8 cellular contexts compared by ENCODE assay signal in the genomic region with DNA sequence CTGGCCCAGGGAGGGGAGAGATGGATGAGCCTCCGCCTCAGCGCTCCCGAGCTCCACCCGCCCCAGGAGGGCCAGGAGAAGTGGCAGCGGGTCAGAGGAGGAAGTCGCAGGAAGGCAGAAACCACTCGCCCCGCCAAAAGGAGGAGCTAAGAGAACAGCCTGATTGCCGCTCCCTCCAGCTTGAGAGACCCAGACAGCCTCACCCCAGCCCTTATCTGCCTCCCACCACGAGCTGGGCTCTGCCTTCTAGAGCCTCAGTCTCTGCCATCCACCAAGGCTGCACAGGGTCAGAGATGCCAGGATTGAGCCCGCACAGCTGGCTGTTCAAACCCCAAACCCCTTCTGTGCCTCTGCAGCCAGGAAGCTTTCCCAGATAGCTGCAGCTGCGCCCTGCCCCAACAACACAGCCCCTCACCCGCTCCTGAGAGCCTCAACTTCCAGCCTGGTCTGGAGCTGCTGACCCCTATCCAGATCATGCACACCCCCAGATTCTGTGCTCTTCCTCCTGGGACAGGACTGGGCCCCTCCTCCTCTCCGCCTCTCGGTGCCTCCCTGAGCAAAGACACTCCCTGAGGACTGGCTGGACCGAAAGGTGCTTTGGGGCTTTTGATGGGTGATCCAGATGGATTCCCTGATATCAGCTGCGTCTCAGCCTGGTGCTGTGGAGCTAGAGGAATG. TPM values are rescaled to one million over a fixed set of nuclear protein-coding genes. Genes with fewer than 3 reads are reported as not detected.
DNase-seq lines count a peak whose midpoint lies in the region; ATAC-seq and TF ChIP-seq lines count a peak whose summit lies in the region.

No MANE protein-coding gene starts in this region.

- no peaks in the 10 kb centered on the region for H3K36me3 ChIP-seq in mammary epithelial cell (ENCODE audit: insufficient read depth, low read length)

- no peaks in the 10 kb centered on the region for H3K79me2 ChIP-seq in mammary epithelial cell (ENCODE audit: insufficient read depth, low read length)

- H2AFZ ChIP-seq in mammary epithelial cell (ENCODE audit: low read depth, low read length) = peak overlapping the region; percentile 71

- no TSS peak for BruUV-seq in mammary epithelial cell (replicated peaks; lab: Mats Ljungman, UMichigan)

- 29% methylated on average over 13 of the region's 17 CpGs for WGBS in mammary epithelial cell (ENCODE audit: low coverage, missing lambda C conversion rate)

- peaks cover 4% of the 10 kb centered on the region for H3K4me1 ChIP-seq in mammary epithelial cell (ENCODE audit: insufficient read depth, low read length)

- no peaks in the 10 kb centered on the region for H4K20me1 ChIP-seq in mammary epithelial cell (ENCODE audit: insufficient read depth, low read length)

- peaks cover 19% of the 10 kb centered on the region for H3K27me3 ChIP-seq in mammary epithelial cell (ENCODE audit: insufficient read depth, low read length)

- ATAC-seq in GM19438 (IDR thresholded peaks at IDR 0.05; ENCODE audit: low read depth, unreplicated experiment) (peak; percentile 38), HG03520 (IDR thresholded peaks at IDR 0.05; ENCODE audit: unreplicated experiment) (no peak)

- in situ Hi-C loops in mammary epithelial cell (cut with MboI; ENCODE audit: low sequenced_read_pairs in 2 of 2) = no loop called here

- DNase-seq in AG08396 (ENCODE audit: low spot score) (peak; percentile 67), NCI-H1694 treated with DMSO at 0.1 percent for 48 hours (lab: John Stamatoyannopoulos, UW) (peak; percentile 42), UCSD-AML1 (lab: John Stamatoyannopoulos, UW; ENCODE audit: unreplicated experiment) (peak; percentile 88), mammary epithelial cell (peak; percentile 21), left kidney (ENCODE audit: low read depth, low spot score) (peak; percentile 73)
- DNase-seq in stimulated activated CD4-positive, alpha-beta T cell treated with anti-CD3 and anti-CD28 coated beads, Interleukin-4, amount 100 ng/mL, for 48 hours (ENCODE audit: low read depth in 2 of 2) = peak; percentile 50 to 62

- no peak for TF ChIP-seq CTCF in mammary epithelial cell (conservative IDR thresholded peaks at IDR 0.05 in 1 of 2, IDR thresholded peaks at IDR 0.05 in 1 of 2; ENCODE audit: extremely low read depth in 1 of 2, insufficient read depth in 1 of 2, low read depth in 1 of 2, low read length in 2 of 2)

- intact Hi-C loops in mammary epithelial cell (cut with micrococcal nuclease) = no loop called here

- H3K4me3 ChIP-seq in mammary epithelial cell (replicated peaks in 1 of 3; ENCODE audit: insufficient read depth in 1 of 3, low read depth in 2 of 3, low read length in 3 of 3) = no peak overlapping the region

- no peaks in the 10 kb centered on the region for H3K9me3 ChIP-seq in mammary epithelial cell (replicated peaks; ENCODE audit: insufficient read depth, low read length)

- no peak overlapping the region for H3K9ac ChIP-seq in mammary epithelial cell (ENCODE audit: insufficient read depth, low read length)

- dilution Hi-C loops in mammary epithelial cell (cut with HindIII; ENCODE audit: low sequenced_read_pairs) = loop anchor here (10.0 kb wide), 1 partner anchor 200 kb away; no protein-coding TSS in a partner anchor

- CTCF ChIA-PET in mammary epithelial cell (lab: Charles Lee; ENCODE audit: low non-redundant PET) = no interaction called here

- H3K27ac ChIP-seq in mammary epithelial cell (ENCODE audit: insufficient read depth, low read depth, low read length) = no peak overlapping the region

- H3K4me2 ChIP-seq in mammary epithelial cell (ENCODE audit: insufficient read depth, low read depth, low read length) = peak overlapping the region; percentile 87

RNA-seq across cellular contexts. Expression of a gene that starts 1.0 kb away (rescaled TPM):
- total RNA-seq in mammary epithelial cell = under 1 TPM in 1 of 2 donors, not detected in 1; 0.19 TPM
- polyA plus RNA-seq in mammary epithelial cell = not detected
- not detected for polyA minus RNA-seq in mammary epithelial cell

RNA-seq across cellular contexts. Expression of a gene that starts 49.0 kb away (rescaled TPM):
- total RNA-seq in mammary epithelial cell = not detected
- polyA plus RNA-seq in mammary epithelial cell = not detected
- not detected for polyA minus RNA-seq in mammary epithelial cell

Comparison
In these comparisons a context has a peak if more than half of its experiments do, and no peak if none do; other contexts are left out.
1. DNase-seq: peak in every context shown above with its lines; median percentile 88 in UCSD-AML1; 73 in left kidney; 67 in AG08396; 56 in stimulated activated CD4-positive, alpha-beta T cell treated with anti-CD3 and anti-CD28 coated beads, Interleukin-4, amount 100 ng/mL, for 48 hours; 42 in NCI-H1694 treated with DMSO at 0.1 percent for 48 hours; 21 in mammary epithelial cell.